Comparison of ENCODE assay signal across 9 cellular contexts in genomic region chr17:31499771-31500554, GRCh38.
A peak's percentile ranks its signal among the peaks of the same experiment; 100 is the strongest.
DNase-seq lines count a peak whose midpoint lies in the region; ATAC-seq and TF ChIP-seq lines count a peak whose summit lies in the region.
"Had no signal": no experiment of that assay in that cellular context is flagged by ENCODE, and none has a peak within 500 bp of the region (broad histone marks: within the 10 kb centered on the region; RNA-seq: fewer than 3 reads in every experiment).

No MANE protein-coding gene starts in this region.

- DNase-seq in DMS 273 (lab: John Stamatoyannopoulos, UW; ENCODE audit: unreplicated experiment) (peak; percentile 47), DMS 273 treated with DMSO at 0.1 percent for 48 hours (lab: John Stamatoyannopoulos, UW) (no peak), adrenal gland (peak in 4 of 7 donors; percentile 31 to 75 (median 40)), iPS-NIHi7 (ENCODE audit: extremely low spot score) (peak; percentile 35)
- DNase-seq in effector memory CD4-positive, alpha-beta T cell = no peak

- H3K27me3 ChIP-seq in adrenal gland = no peaks in the 10 kb centered on the region
- no peaks in the 10 kb centered on the region for H3K27me3 ChIP-seq in effector memory CD4-positive, alpha-beta T cell (replicated peaks; ENCODE audit: control insufficient read depth, insufficient read depth, low read length, poor library complexity, severe bottlenecking)

- peaks cover 0 to 7% of the 10 kb centered on the region in 2 donors for H3K4me1 ChIP-seq in adrenal gland (replicated peaks in 1 of 2)
- H3K4me1 ChIP-seq in effector memory CD4-positive, alpha-beta T cell (ENCODE audit: control insufficient read depth, insufficient read depth, low read length, poor library complexity, severe bottlenecking) = peaks cover 28% of the 10 kb centered on the region

- peak overlapping the region; percentile 30 for H3K4me3 Mint-ChIP-seq in stimulated activated naive CD8-positive, alpha-beta T cell treated with anti-CD3 and anti-CD28 coated beads, Interleukin-15, Interleukin-2, amounts not matched to agents 100 ng/mL and 50 ng/mL, for 24 hours

- H3K27ac ChIP-seq in adrenal gland = peak overlapping the region in 1 of 5 donors; percentile 30
- no peak overlapping the region for H3K27ac ChIP-seq in effector memory CD4-positive, alpha-beta T cell (ENCODE audit: insufficient read depth, low read length, poor library complexity, severe bottlenecking)
- H3K27ac ChIP-seq: 22Rv1 had no signal

- TF ChIP-seq POLR2A in adrenal gland (IDR thresholded peaks at IDR 0.05) = no peak

- WGBS in adrenal gland, 4 donors = 42 to 58% (median 51%) methylated on average over 4 to 11 of the region's 11 CpGs

- intact Hi-C loops in adrenal gland (cut with DNase I) = no loop called here

- peaks cover 77% of the 10 kb centered on the region for H3K4me1 Mint-ChIP-seq in stimulated activated naive CD8-positive, alpha-beta T cell treated with anti-CD3 and anti-CD28 coated beads, Interleukin-15, Interleukin-2, amounts not matched to agents 100 ng/mL and 50 ng/mL, for 24 hours (ENCODE audit: low read depth)

- H3K36me3 ChIP-seq in adrenal gland (replicated peaks in 1 of 2) = no peaks in the 10 kb centered on the region
- no peaks in the 10 kb centered on the region for H3K36me3 ChIP-seq in effector memory CD4-positive, alpha-beta T cell (ENCODE audit: control insufficient read depth, insufficient read depth, low read length)

- no peaks in the 10 kb centered on the region for H3K9me3 ChIP-seq in adrenal gland (replicated peaks in 1 of 3)
- no peaks in the 10 kb centered on the region for H3K9me3 ChIP-seq in effector memory CD4-positive, alpha-beta T cell (ENCODE audit: control insufficient read depth, low read length)

- no peaks in the 10 kb centered on the region for H3K9me3 Mint-ChIP-seq in stimulated activated naive CD8-positive, alpha-beta T cell treated with anti-CD3 and anti-CD28 coated beads, Interleukin-15, Interleukin-2, amounts not matched to agents 100 ng/mL and 50 ng/mL, for 24 hours

- no peaks in the 10 kb centered on the region for H3K27me3 Mint-ChIP-seq in stimulated activated naive CD8-positive, alpha-beta T cell treated with anti-CD3 and anti-CD28 coated beads, Interleukin-15, Interleukin-2, amounts not matched to agents 100 ng/mL and 50 ng/mL, for 24 hours

- no peaks in the 10 kb centered on the region for H3K36me3 Mint-ChIP-seq in stimulated activated naive CD8-positive, alpha-beta T cell treated with anti-CD3 and anti-CD28 coated beads, Interleukin-15, Interleukin-2, amounts not matched to agents 100 ng/mL and 50 ng/mL, for 24 hours (ENCODE audit: low read depth)

- no peak for TF ChIP-seq CTCF in adrenal gland (IDR thresholded peaks at IDR 0.05)

- peak overlapping the region; percentile 21 for H3K27ac Mint-ChIP-seq in stimulated activated naive CD8-positive, alpha-beta T cell treated with anti-CD3 and anti-CD28 coated beads, Interleukin-15, Interleukin-2, amounts not matched to agents 100 ng/mL and 50 ng/mL, for 24 hours

- ATAC-seq in HG03097 (IDR thresholded peaks at IDR 0.05; ENCODE audit: low FRiP score, unreplicated experiment) (no peak), GM21360 (IDR thresholded peaks at IDR 0.05; ENCODE audit: unreplicated experiment) (no peak)

- no peak overlapping the region for H3K4me3 ChIP-seq in adrenal gland
- H3K4me3 ChIP-seq in effector memory CD4-positive, alpha-beta T cell (ENCODE audit: insufficient read depth, low read depth, low read length, poor library complexity, severe bottlenecking) = no peak overlapping the region

Comparison
In these comparisons a context has a peak if more than half of its experiments do, and no peak if none do; other contexts are left out.
1. DNase-seq: peak in DMS 273 (single experiment), adrenal gland (4 of 7) and iPS-NIHi7 (single experiment); none in DMS 273 treated with DMSO at 0.1 percent for 48 hours (single experiment) and effector memory CD4-positive, alpha-beta T cell (0 of 3).